Comparison of ENCODE assay signal across 11 cellular contexts in the genomic region with DNA sequence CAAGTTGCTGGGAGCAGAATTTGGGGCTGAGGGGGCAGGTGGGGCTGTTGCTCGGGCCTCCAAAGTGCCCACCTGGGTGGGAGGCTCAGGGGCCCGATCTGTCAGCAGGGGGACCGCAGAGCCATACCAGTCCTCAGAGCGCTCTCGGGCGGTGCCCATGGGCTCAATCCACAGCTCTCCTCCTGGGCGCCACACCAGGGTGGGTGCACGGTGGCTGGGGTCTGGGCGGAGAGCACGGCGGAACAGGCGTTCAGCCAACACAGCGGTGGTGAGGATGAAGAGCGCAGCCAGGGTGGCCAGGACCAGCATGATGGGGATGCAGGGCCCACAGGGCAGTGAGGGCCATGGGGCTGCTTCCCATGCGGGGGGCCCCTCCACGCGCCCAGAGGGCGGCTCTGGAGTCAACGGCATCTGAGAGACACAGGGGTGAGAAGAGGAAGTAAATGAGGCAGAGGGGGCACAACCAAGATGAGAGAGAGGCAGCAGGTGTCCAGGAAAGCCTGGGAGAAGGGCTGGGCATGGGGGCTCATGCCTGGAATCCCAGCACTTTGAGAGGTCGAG. TPM values are rescaled to one million over a fixed set of nuclear protein-coding genes. Genes with fewer than 3 reads are reported as not detected.
A peak's percentile ranks its signal among the peaks of the same experiment; 100 is the strongest.
DNase-seq lines count a peak whose midpoint lies in the region; ATAC-seq, FAIRE-seq and TF ChIP-seq lines count a peak whose summit lies in the region.
"Had no signal": no experiment of that assay in that cellular context is flagged by ENCODE, and none has a peak within 500 bp of the region (broad histone marks: within the 10 kb centered on the region; RNA-seq: fewer than 3 reads in every experiment).

No MANE protein-coding gene starts in this region.

- no peaks in the 10 kb centered on the region for H3K4me1 ChIP-seq in ovary (ENCODE audit: insufficient read depth)

- peaks cover 64% of the 10 kb centered on the region for H3K4me1 Mint-ChIP-seq in activated CD8-positive, alpha-beta memory T cell treated with anti-CD3 and anti-CD28 coated beads, Interleukin-2, amount 10 ng/mL, durations not matched to agents 7 days and 5 days
- peaks cover 46 to 85% (median 79%) of the 10 kb centered on the region in 4 donors for H3K4me1 Mint-ChIP-seq in naive thymus-derived CD8-positive, alpha-beta T cell

- peaks cover 46% of the 10 kb centered on the region for H3K36me3 Mint-ChIP-seq in activated CD8-positive, alpha-beta memory T cell treated with anti-CD3 and anti-CD28 coated beads, Interleukin-2, amount 10 ng/mL, durations not matched to agents 7 days and 5 days
- peaks cover 4 to 51% (median 44%) of the 10 kb centered on the region in 3 donors for H3K36me3 Mint-ChIP-seq in naive thymus-derived CD8-positive, alpha-beta T cell

- ATAC-seq in activated CD8-positive, alpha-beta memory T cell treated with anti-CD3 and anti-CD28 coated beads, Interleukin-2, amount 10 ng/mL, durations not matched to agents 7 days and 5 days, result no peak
- ATAC-seq in naive thymus-derived CD8-positive, alpha-beta T cell, result peak in 1 of 2 donors; percentile 6
- ATAC-seq in HG03565 (IDR thresholded peaks at IDR 0.05; ENCODE audit: unreplicated experiment), result no peak
- no peak for ATAC-seq in HG03135 (IDR thresholded peaks at IDR 0.05; ENCODE audit: unreplicated experiment)

- WGBS in ovary, 3 donors, result 87 to 90% (median 90%) methylated on average over 20 of the region's 20 CpGs

- DNase-seq in GM12891 (ENCODE audit: insufficient read length, low spot score) (peak; percentile 26), ovary (no peak)
- DNase-seq in activated CD8-positive, alpha-beta memory T cell treated with anti-CD3 and anti-CD28 coated beads, Interleukin-2, amount 10 ng/mL, durations not matched to agents 7 days and 5 days, result no peak
- DNase-seq in naive thymus-derived CD8-positive, alpha-beta T cell, result peak in 5 of 10 donors; percentile 11 to 63 (median 50)
- DNase-seq in NK-92 treated with Interleukin-12 subunit alpha and Interleukin-12 subunit beta, amount 100 ng/mL, for 24 hours (lab: John Stamatoyannopoulos, UW), result no peak
- DNase-seq: left ventricle myocardium superior had no signal

- peaks cover 3% of the 10 kb centered on the region for H3K27me3 Mint-ChIP-seq in activated CD8-positive, alpha-beta memory T cell treated with anti-CD3 and anti-CD28 coated beads, Interleukin-2, amount 10 ng/mL, durations not matched to agents 7 days and 5 days
- H3K27me3 Mint-ChIP-seq in naive thymus-derived CD8-positive, alpha-beta T cell, result peaks cover 0 to 4% (median 0%) of the 10 kb centered on the region in 5 donors

- POLR2A ChIA-PET in naive thymus-derived CD8-positive, alpha-beta T cell (lab: Charles Lee), result interaction anchor here (0.5 to 10.1 kb wide), 12 partner anchors 10 to 83 kb away, joined by 3 to 223 read pairs (median 14); partner anchors contain the start of genes KIF22, MAZ and PAGR1

- TF ChIP-seq POLR2A in GM12891 (IDR thresholded peaks at IDR 0.05; ENCODE audit: low read depth, low read length), result no peak
- no peak for TF ChIP-seq POLR2A in ovary (IDR thresholded peaks at IDR 0.05)

- no peak overlapping the region for H3K4me3 ChIP-seq in ovary

- TF ChIP-seq CTCF in C4-2B (conservative IDR thresholded peaks at IDR 0.05) (no peak), ovary (IDR thresholded peaks at IDR 0.05) (no peak)

- peak overlapping the region; percentile 99 for H3K4me3 Mint-ChIP-seq in activated CD8-positive, alpha-beta memory T cell treated with anti-CD3 and anti-CD28 coated beads, Interleukin-2, amount 10 ng/mL, durations not matched to agents 7 days and 5 days
- H3K4me3 Mint-ChIP-seq in naive thymus-derived CD8-positive, alpha-beta T cell, result peak overlapping the region; percentile 96 to 100 (median 99)

- FAIRE-seq in GM12891 (lab: Jason Lieb, UNC), result no peak
- FAIRE-seq: HepG2 had no signal

- H3K27ac Mint-ChIP-seq in activated CD8-positive, alpha-beta memory T cell treated with anti-CD3 and anti-CD28 coated beads, Interleukin-2, amount 10 ng/mL, durations not matched to agents 7 days and 5 days, result peak overlapping the region; percentile 98
- H3K27ac Mint-ChIP-seq in naive thymus-derived CD8-positive, alpha-beta T cell, result peak overlapping the region; percentile 82 to 100 (median 100)

- H3K9me3 Mint-ChIP-seq in activated CD8-positive, alpha-beta memory T cell treated with anti-CD3 and anti-CD28 coated beads, Interleukin-2, amount 10 ng/mL, durations not matched to agents 7 days and 5 days (ENCODE audit: low read depth), result no peaks in the 10 kb centered on the region
- peaks cover 0 to 3% (median 0%) of the 10 kb centered on the region in 9 donors for H3K9me3 Mint-ChIP-seq in naive thymus-derived CD8-positive, alpha-beta T cell

- no peaks in the 10 kb centered on the region for H3K36me3 ChIP-seq in ovary

- no peaks in the 10 kb centered on the region for H3K27me3 ChIP-seq in ovary

- CTCF ChIA-PET in activated CD8-positive, alpha-beta memory T cell treated with anti-CD3 and anti-CD28 coated beads, Interleukin-2, amount 10 ng/mL, durations not matched to agents 7 days and 5 days (lab: Charles Lee), result interaction anchor here (1.0 to 2.3 kb wide), 4 partner anchors 8 to 45 kb away, joined by 3 to 11 read pairs (median 8); partner anchors contain the start of gene KIF22

- intact Hi-C loops in ovary (cut with DNase I), result loop anchor here in 2 of 4 donors (10.0 kb wide), 2 partner anchors 50 to 740 kb away; partner anchors contain the start of gene KIF22 (in 1 of the 2)

- H3K27ac ChIP-seq in C4-2B (peak overlapping the region; percentile 98), ovary (no peak overlapping the region)

- TF ChIP-seq EP300 in ovary (IDR thresholded peaks at IDR 0.05), result no peak

- H3K9me3 ChIP-seq in ovary, result no peaks in the 10 kb centered on the region

TF ChIP-seq in GM12891, 5 proteins besides CTCF, POLR2A, EP300 and RAD21:
- TF ChIP-seq TAF1 (IDR thresholded peaks at IDR 0.05; ENCODE audit: low read depth, low read length) (no peak), POU2F2 (IDR thresholded peaks at IDR 0.05; ENCODE audit: low read depth, low read length) (no peak), SPI1 (IDR thresholded peaks at IDR 0.05; ENCODE audit: low read depth, low read length) (no peak), POLR2AphosphoS5 (IDR thresholded peaks at IDR 0.05; ENCODE audit: low read depth, low read length) (no peak), PAX5 (IDR thresholded peaks at IDR 0.05; ENCODE audit: insufficient read depth, low read length, severe bottlenecking) (no peak)

RNA-seq across cellular contexts. Expression of gene C16orf54, which starts 1.2 kb away (rescaled TPM):
- polyA plus RNA-seq in GM12891 (2012; ENCODE audit: low read depth, missing spikeins), result 1.1 TPM
- total RNA-seq in activated CD8-positive, alpha-beta memory T cell treated with anti-CD3 and anti-CD28 coated beads, Interleukin-2, amount 10 ng/mL, durations not matched to agents 7 days and 5 days, result 10 to 100 TPM; 39.7 to 51.2 TPM
- total RNA-seq in naive thymus-derived CD8-positive, alpha-beta T cell, result 100 to 1,000 TPM; 108 to 110 TPM
- 10 to 100 TPM; 20.7 to 32.7 (median 29.2) TPM for polyA plus RNA-seq in naive thymus-derived CD8-positive, alpha-beta T cell
- total RNA-seq in ovary, result under 1 TPM; 0.12 to 0.72 (median 0.30) TPM
- polyA plus RNA-seq in ovary, result 1 to 10 TPM in 1 of 2 donors, under 1 TPM in 1; 0.16 to 1.7 TPM
- total RNA-seq: HepG2 had no signal
- polyA plus RNA-seq: HepG2 had no signal

RNA-seq across cellular contexts. Expression of gene ZG16, which starts 33.4 kb away (rescaled TPM):
- not detected for polyA plus RNA-seq in GM12891 (2012; ENCODE audit: low read depth, missing spikeins)
- total RNA-seq in activated CD8-positive, alpha-beta memory T cell treated with anti-CD3 and anti-CD28 coated beads, Interleukin-2, amount 10 ng/mL, durations not matched to agents 7 days and 5 days, result not detected
- total RNA-seq in naive thymus-derived CD8-positive, alpha-beta T cell, result not detected
- not detected for polyA plus RNA-seq in naive thymus-derived CD8-positive, alpha-beta T cell
- total RNA-seq in ovary, result under 1 TPM in 3 of 7 donors, not detected in 4; 0.07 to 0.48 (median 0.15) TPM
- not detected for polyA plus RNA-seq in ovary
- total RNA-seq: activated CD8-positive, alpha-beta memory T cell treated with anti-CD3 and anti-CD28 coated beads for 36 hours; left ventricle myocardium superior had no signal

RNA-seq across cellular contexts. Expression of gene KIF22, which starts 45.9 kb away (rescaled TPM):
- polyA plus RNA-seq in GM12891 (2012; ENCODE audit: low read depth, missing spikeins), result 52.3 TPM
- total RNA-seq in activated CD8-positive, alpha-beta memory T cell treated with anti-CD3 and anti-CD28 coated beads, Interleukin-2, amount 10 ng/mL, durations not matched to agents 7 days and 5 days, result 100 to 1,000 TPM; 205 to 266 TPM
- total RNA-seq in naive thymus-derived CD8-positive, alpha-beta T cell, result 10 to 100 TPM; 79.6 to 84.6 TPM
- polyA plus RNA-seq in naive thymus-derived CD8-positive, alpha-beta T cell, result 10 to 100 TPM; 36.9 to 45.4 (median 39.6) TPM
- total RNA-seq in ovary, result 10 to 100 TPM; 15.9 to 31.0 (median 20.7) TPM
- polyA plus RNA-seq in ovary, result 10 to 100 TPM; 14.4 to 30.6 TPM

Comparison
In these comparisons a context has a peak if more than half of its experiments do, and no peak if none do; other contexts are left out.
1. RNA of gene C16orf54, which starts 1.2 kb away (total RNA-seq): 108 to 110 TPM in naive thymus-derived CD8-positive, alpha-beta T cell and 39.7 to 51.2 TPM in activated CD8-positive, alpha-beta memory T cell treated with anti-CD3 and anti-CD28 coated beads, Interleukin-2, amount 10 ng/mL, durations not matched to agents 7 days and 5 days; 0.12 to 0.72 TPM in ovary; every median in the first group is over 10 times any median in the second.